ENCODE assay signal across 8 cellular contexts in the genomic region with DNA sequence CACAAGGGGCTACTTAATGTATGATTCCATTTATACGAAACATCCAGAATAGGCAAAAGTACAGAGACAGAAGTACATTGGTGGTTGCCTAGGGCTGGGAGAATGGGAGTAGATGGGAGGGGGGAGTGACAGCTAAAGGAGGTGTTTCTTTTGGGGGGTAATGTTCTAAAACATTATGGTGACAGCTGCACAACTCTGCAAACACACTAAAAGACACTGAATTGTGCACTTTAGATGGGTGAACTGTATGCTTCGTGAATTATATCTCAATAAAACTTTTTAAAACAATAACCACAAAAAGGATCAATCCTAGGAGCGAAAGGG. TPM values are rescaled to one million over a fixed set of nuclear protein-coding genes. Genes with fewer than 3 reads are reported as not detected.
DNase-seq lines count a peak whose midpoint lies in the region; ATAC-seq and TF ChIP-seq lines count a peak whose summit lies in the region.

No MANE protein-coding gene starts in this region.

- H3K27ac ChIP-seq in KMS-11 (no peak overlapping the region), colonic mucosa (peak overlapping the region; percentile 78)
- H3K27ac ChIP-seq in naive thymus-derived CD4-positive, alpha-beta T cell (ENCODE audit: low read depth, low read length), result peak overlapping the region; percentile 73

- no peaks in the 10 kb centered on the region for H3K9me3 Mint-ChIP-seq in naive thymus-derived CD4-positive, alpha-beta T cell

- H3K27me3 Mint-ChIP-seq in naive thymus-derived CD4-positive, alpha-beta T cell, result peaks cover 15 to 45% (median 18%) of the 10 kb centered on the region in 5 donors

- H4K20me1 ChIP-seq in KMS-11 (ENCODE audit: insufficient read depth), result no peaks in the 10 kb centered on the region

- peak overlapping the region; percentile 76 to 95 (median 88) for H3K4me3 Mint-ChIP-seq in naive thymus-derived CD4-positive, alpha-beta T cell

- H3K36me3 Mint-ChIP-seq in naive thymus-derived CD4-positive, alpha-beta T cell, result peaks cover 0 to 3% (median 0%) of the 10 kb centered on the region in 5 donors

- peaks cover 15 to 32% (median 26%) of the 10 kb centered on the region in 7 donors for H3K4me1 Mint-ChIP-seq in naive thymus-derived CD4-positive, alpha-beta T cell

- peak overlapping the region; percentile 19; the same call in 1 of the 2 replicates for H3K9ac ChIP-seq in KMS-11
- H3K9ac ChIP-seq in colonic mucosa (ENCODE audit: low read depth in 2 of 2, low read length in 2 of 2), result peak overlapping the region; percentile 78 to 79

- TF ChIP-seq CTCF in AG04449 (IDR thresholded peaks at IDR 0.05; ENCODE audit: insufficient read depth, low read length, missing control alignments) (no peak), KMS-11 (conservative IDR thresholded peaks at IDR 0.05; ENCODE audit: low read depth, low read length) (no peak), colonic mucosa (IDR thresholded peaks at IDR 0.05) (no peak)

- peak overlapping the region; percentile 67 for H3K4me2 ChIP-seq in KMS-11

- peak overlapping the region; percentile 85 for H2AFZ ChIP-seq in KMS-11 (ENCODE audit: low read depth)

- H3K79me2 ChIP-seq in KMS-11 (ENCODE audit: insufficient read depth, low read depth), result no peaks in the 10 kb centered on the region

- no peak for DNase-seq in AG04449 (ENCODE audit: low read depth, low spot score)
- DNase-seq in colonic mucosa, result no peak
- peak in 1 of 9 donors; percentile 2 for DNase-seq in naive thymus-derived CD4-positive, alpha-beta T cell
- no peak for DNase-seq in ureter (ENCODE audit: low spot score)
- no peak for DNase-seq in DMS 273 (lab: John Stamatoyannopoulos, UW; ENCODE audit: unreplicated experiment)
- no peak for DNase-seq in COR-L47 (lab: John Stamatoyannopoulos, UW)

- POLR2A ChIA-PET in AG04449 (lab: Yijun Ruan, JAX), result no interaction called here
- POLR2A ChIA-PET in naive thymus-derived CD4-positive, alpha-beta T cell (lab: Charles Lee), result interaction anchor here (0.9 to 4.6 kb wide), 7 partner anchors 8 to 91 kb away, joined by 3 to 88 read pairs (median 9); no protein-coding TSS in a partner anchor

- H3K36me3 ChIP-seq in KMS-11 (ENCODE audit: insufficient read depth) (no peaks in the 10 kb centered on the region), colonic mucosa (no peaks in the 10 kb centered on the region)
- no peaks in the 10 kb centered on the region for H3K36me3 ChIP-seq in naive thymus-derived CD4-positive, alpha-beta T cell (ENCODE audit: control insufficient read depth in 2 of 3, insufficient read depth in 3 of 3, low read length in 3 of 3)

- peak overlapping the region; percentile 69 to 89 (median 83) for H3K27ac Mint-ChIP-seq in naive thymus-derived CD4-positive, alpha-beta T cell

- H3K4me1 ChIP-seq in KMS-11 (ENCODE audit: low read depth, poor library complexity, severe bottlenecking) (peaks cover 10% of the 10 kb centered on the region), colonic mucosa (no peaks in the 10 kb centered on the region)
- H3K4me1 ChIP-seq in naive thymus-derived CD4-positive, alpha-beta T cell (ENCODE audit: control insufficient read depth in 2 of 2, insufficient read depth in 2 of 2, low read length in 2 of 2), result peaks cover 0 to 13% of the 10 kb centered on the region in 2 donors

- H3K4me3 ChIP-seq in AG04449 (ENCODE audit: low read depth, low read length) (peak overlapping the region; percentile 66), KMS-11 (IDR thresholded peaks at IDR 0.05; ENCODE audit: insufficient read depth, low read depth, low read length) (no peak overlapping the region), colonic mucosa (peak overlapping the region; percentile 75)
- peak overlapping the region; percentile 80 for H3K4me3 ChIP-seq in naive thymus-derived CD4-positive, alpha-beta T cell (ENCODE audit: low read length)

- no peak for ATAC-seq in naive thymus-derived CD4-positive, alpha-beta T cell
- no peak for ATAC-seq in HG03045 (IDR thresholded peaks at IDR 0.05; ENCODE audit: unreplicated experiment)

- intact Hi-C loops in colonic mucosa (cut with DNase I), result loop anchor here (5.0 to 10.0 kb wide), 2 partner anchors 322 to 360 kb away; no protein-coding TSS in a partner anchor
- intact Hi-C loops in naive thymus-derived CD4-positive, alpha-beta T cell (cut with micrococcal nuclease), result loop anchor here (2.0 to 10.0 kb wide), 6 partner anchors 240 to 752 kb away; a partner anchor contains a TSS

- no peaks in the 10 kb centered on the region for H3K9me3 ChIP-seq in colonic mucosa
- H3K9me3 ChIP-seq in naive thymus-derived CD4-positive, alpha-beta T cell (ENCODE audit: control insufficient read depth in 2 of 3, low read length in 3 of 3), result no peaks in the 10 kb centered on the region

- H3K27me3 ChIP-seq in KMS-11 (ENCODE audit: insufficient read depth, low read depth) (no peaks in the 10 kb centered on the region), colonic mucosa (no peaks in the 10 kb centered on the region)
- H3K27me3 ChIP-seq in naive thymus-derived CD4-positive, alpha-beta T cell (ENCODE audit: control insufficient read depth in 2 of 2, insufficient read depth in 2 of 2, low read length in 2 of 2), result no peaks in the 10 kb centered on the region

- CTCF ChIA-PET in AG04449 (lab: Yijun Ruan, JAX), result interaction anchor here (0.7 to 7.4 kb wide), 18 partner anchors 10 to 360 kb away, joined by 3 to 104 read pairs (median 5); no protein-coding TSS in a partner anchor
- CTCF ChIA-PET in naive thymus-derived CD4-positive, alpha-beta T cell (lab: Charles Lee), result interaction anchor here (0.6 to 5.6 kb wide), 4 partner anchors 9 to 136 kb away, joined by 4 to 119 read pairs (median 16); no protein-coding TSS in a partner anchor

RNA-seq across cellular contexts. Expression of a gene that starts 0.7 kb away (rescaled TPM):
- total RNA-seq in colonic mucosa (1 to 10 TPM; 2.7 to 2.9 TPM), ureter (18.6 TPM)
- 10 to 100 TPM in 4 of 5 experiments, 1 to 10 TPM in 1; 4.2 to 24.5 (median 14.0) TPM for total RNA-seq in naive thymus-derived CD4-positive, alpha-beta T cell
- polyA plus RNA-seq in naive thymus-derived CD4-positive, alpha-beta T cell, result 10 to 100 TPM; 18.3 to 33.0 TPM
